Comparison of ENCODE assay signal across 10 cellular contexts in the genomic region with DNA sequence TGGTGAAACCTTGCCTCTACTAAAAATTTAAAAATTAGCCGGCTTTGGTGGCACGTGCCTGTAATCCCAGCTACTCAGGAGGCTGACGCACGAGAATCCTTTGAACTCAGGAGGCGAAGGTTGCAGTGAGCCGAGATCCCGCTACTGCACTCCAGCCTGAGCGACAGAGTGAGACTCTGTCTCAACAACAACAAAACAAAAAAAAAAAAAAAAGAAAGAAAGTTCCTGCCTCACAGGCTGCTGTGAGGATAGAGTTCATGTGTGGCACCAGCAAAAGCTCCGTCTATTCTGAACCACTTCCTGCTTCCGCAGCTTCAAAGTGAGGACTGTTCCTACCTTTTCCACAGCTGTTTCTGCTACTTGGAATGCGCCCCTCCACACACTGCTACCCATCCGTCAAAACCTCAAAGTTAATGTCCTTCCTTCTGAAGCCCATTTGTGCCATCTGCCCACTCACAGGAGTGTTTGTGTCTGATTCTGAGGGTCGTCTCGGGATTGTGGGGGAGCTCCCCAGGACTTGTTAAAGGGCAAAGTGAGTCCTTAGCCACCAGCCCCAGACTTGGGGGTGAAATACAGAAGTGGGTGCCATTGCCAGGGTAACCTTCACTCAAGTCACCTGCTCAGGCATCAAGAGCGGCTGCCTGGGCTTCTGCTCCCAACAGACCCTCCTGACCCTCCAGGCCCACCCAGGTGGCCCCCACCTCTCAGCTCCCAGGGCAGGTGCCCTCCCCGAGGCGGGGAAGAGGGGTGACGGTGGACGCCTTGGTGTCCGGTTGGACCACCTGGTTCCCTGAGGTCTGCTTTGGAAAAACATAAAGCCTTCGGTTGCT. TPM values are rescaled to one million over a fixed set of nuclear protein-coding genes. Genes with fewer than 3 reads are reported as not detected.
DNase-seq lines count a peak whose midpoint lies in the region; ATAC-seq, FAIRE-seq and TF ChIP-seq lines count a peak whose summit lies in the region.
"Had no signal": no experiment of that assay in that cellular context is flagged by ENCODE, and none has a peak within 500 bp of the region (broad histone marks: within the 10 kb centered on the region; RNA-seq: fewer than 3 reads in every experiment).

No MANE protein-coding gene starts in this region.

- H3K36me3 Mint-ChIP-seq in chondrocyte (ENCODE audit: low read depth): no peaks in the 10 kb centered on the region

- no peak overlapping the region for H3K4me3 ChIP-seq in SK-N-MC
- H3K4me3 ChIP-seq in psoas muscle: peak overlapping the region; percentile 4

- peak overlapping the region; percentile 20 for H3K27ac Mint-ChIP-seq in chondrocyte (ENCODE audit: unreplicated experiment)

- peak overlapping the region; percentile 15 for H3K9ac ChIP-seq in SK-N-MC (ENCODE audit: insufficient read length)
- H3K9ac ChIP-seq: parathyroid adenoma had no signal

- DNase-seq in GM12891 (ENCODE audit: insufficient read length, low spot score) (no peak), SK-N-MC (ENCODE audit: low read depth, low spot score) (no peak), chondrocyte (ENCODE audit: low spot score) (no peak), psoas muscle (no peak), GM13977 (ENCODE audit: low spot score) (no peak), NCI-H1048 (lab: John Stamatoyannopoulos, UW) (no peak), NCI-H2081 (lab: John Stamatoyannopoulos, UW) (no peak)
- DNase-seq: NCI-H1436 treated with DMSO at 0.1 percent for 48 hours had no signal

- FAIRE-seq in GM12891 (lab: Jason Lieb, UNC): peak; percentile 85

- TF ChIP-seq CTCF in chondrocyte (IDR thresholded peaks at IDR 0.05) (no peak), psoas muscle (IDR thresholded peaks at IDR 0.05) (no peak), GM13977 (IDR thresholded peaks at IDR 0.05; ENCODE audit: extremely low read depth, insufficient read depth, missing control alignments) (no peak)

- peaks cover 34% of the 10 kb centered on the region for H3K4me1 Mint-ChIP-seq in chondrocyte (ENCODE audit: low read depth)

- TF ChIP-seq POLR2A in GM12891 (IDR thresholded peaks at IDR 0.05; ENCODE audit: low read depth, low read length): no peak

- 71 to 78% (median 77%) methylated on average over 21 of the region's 21 CpGs for whole genome bisulfite sequencing in psoas muscle, 3 donors

- in situ Hi-C loops in GM13977 (cut with MboI; ENCODE audit: low pct_unique_long_range_greater_than_20kb, low sequenced_read_pairs, unreplicated experiment): no loop called here

- H3K27me3 ChIP-seq in psoas muscle (ENCODE audit: insufficient read depth in 3 of 3, low read length in 2 of 3): no peaks in the 10 kb centered on the region

- ATAC-seq in psoas muscle (no peak), GM21360 (IDR thresholded peaks at IDR 0.05; ENCODE audit: unreplicated experiment) (no peak)

- H3K36me3 ChIP-seq in SK-N-MC (ENCODE audit: insufficient read depth, low read length): no peaks in the 10 kb centered on the region
- peaks cover 0 to 15% of the 10 kb centered on the region in 2 donors for H3K36me3 ChIP-seq in psoas muscle (ENCODE audit: insufficient read depth in 1 of 2, low read depth in 1 of 2)

- no peaks in the 10 kb centered on the region for H3K9me3 Mint-ChIP-seq in chondrocyte (ENCODE audit: low read depth)

- H3K4me1 ChIP-seq in psoas muscle: peaks cover 8% of the 10 kb centered on the region

- intact Hi-C loops in psoas muscle (cut with DNase I): loop anchor here in 1 of 2 donors (10.0 kb wide), 1 partner anchor 150 kb away; a partner anchor contains a TSS

- H3K9me3 ChIP-seq in SK-N-MC (ENCODE audit: low read depth, low read length) (no peaks in the 10 kb centered on the region), psoas muscle (no peaks in the 10 kb centered on the region)

- no peaks in the 10 kb centered on the region for H3K27me3 Mint-ChIP-seq in chondrocyte (ENCODE audit: low read depth)

- H3K27ac ChIP-seq in SK-N-MC: no peak overlapping the region
- peak overlapping the region; percentile 23 for H3K27ac ChIP-seq in psoas muscle
- H3K27ac ChIP-seq: parathyroid adenoma had no signal

- no peak overlapping the region for H3K4me3 Mint-ChIP-seq in chondrocyte (ENCODE audit: unreplicated experiment)

TF ChIP-seq in GM12891, 5 proteins besides CTCF, POLR2A, EP300 and RAD21:
- TF ChIP-seq PAX5 (IDR thresholded peaks at IDR 0.05; ENCODE audit: insufficient read depth, low read length, severe bottlenecking): no peak
- peak; percentile 5; the same call in 1 of the 2 replicates for TF ChIP-seq SPI1 (IDR thresholded peaks at IDR 0.05; ENCODE audit: low read depth, low read length)
TF ChIP-seq in GM12891: peak in this region for 1.

RNA-seq across cellular contexts. Expression of a gene that starts 2.9 kb away (rescaled TPM):
- polyA plus RNA-seq in GM12891 (2012; ENCODE audit: low read depth, missing spikeins): 22.7 TPM
- 65.8 to 101 TPM (median 98.4 TPM) in 3 replicates for total RNA-seq in chondrocyte
- total RNA-seq in psoas muscle: 10 to 100 TPM; 16.3 to 25.2 (median 21.5) TPM
- polyA plus RNA-seq in psoas muscle: 10 to 100 TPM; 25.6 to 46.6 (median 33.8) TPM

RNA-seq across cellular contexts. Expression of a gene that starts 15.5 kb away (rescaled TPM):
- polyA plus RNA-seq in GM12891 (2012; ENCODE audit: low read depth, missing spikeins): 0.63 TPM
- total RNA-seq in chondrocyte (0.35 to 0.65 TPM (median 0.56 TPM) in 3 replicates), psoas muscle (1 to 10 TPM in 1 of 4 donors, under 1 TPM in 1, not detected in 2; 0.44 to 1.0 TPM)
- polyA plus RNA-seq in psoas muscle: not detected

RNA-seq across cellular contexts. Expression of a gene that starts 18.3 kb away (rescaled TPM):
- polyA plus RNA-seq in GM12891 (2012; ENCODE audit: low read depth, missing spikeins): 44.6 TPM
- total RNA-seq in chondrocyte: 60.9 to 69.3 TPM (median 68.2 TPM) in 3 replicates
- total RNA-seq in psoas muscle: 10 to 100 TPM; 14.3 to 27.2 (median 24.5) TPM
- polyA plus RNA-seq in psoas muscle: 10 to 100 TPM; 21.4 to 25.2 (median 24.7) TPM

RNA-seq across cellular contexts. Expression of a gene that starts 30.8 kb away (rescaled TPM):
- polyA plus RNA-seq in GM12891 (2012; ENCODE audit: low read depth, missing spikeins): 0.06 TPM
- total RNA-seq in chondrocyte (0.15 to 3.3 TPM (median 2.2 TPM) in 3 replicates), psoas muscle (1 to 10 TPM in 1 of 4 donors, under 1 TPM in 3; 0.30 to 1.1 (median 0.55) TPM)
- polyA plus RNA-seq in psoas muscle: under 1 TPM; 0.32 to 0.45 (median 0.33) TPM

RNA-seq across cellular contexts. Expression of a gene that starts 48.4 kb away (rescaled TPM):
- 18.0 TPM for polyA plus RNA-seq in GM12891 (2012; ENCODE audit: low read depth, missing spikeins)
- total RNA-seq in chondrocyte (35.0 to 37.6 TPM (median 36.5 TPM) in 3 replicates), psoas muscle (10 to 100 TPM; 24.3 to 25.8 (median 25.1) TPM)
- 10 to 100 TPM; 12.8 to 20.3 (median 13.7) TPM for polyA plus RNA-seq in psoas muscle
